Comparison of ENCODE assay signal across 20 cellular contexts in genomic region chr2:72027426-72028161, GRCh38.
DNase-seq lines count a peak whose midpoint lies in the region; ATAC-seq, FAIRE-seq and TF ChIP-seq lines count a peak whose summit lies in the region.
"Had no signal": no experiment of that assay in that cellular context is flagged by ENCODE, and none has a peak within 500 bp of the region (broad histone marks: within the 10 kb centered on the region; RNA-seq: fewer than 3 reads in every experiment).

No MANE protein-coding gene starts in this region.

- no peaks in the 10 kb centered on the region for H3K9me1 ChIP-seq in keratinocyte (ENCODE audit: control insufficient read depth, extremely low read depth, insufficient read depth, low read length)

- intact Hi-C loops in activated CD8-positive, alpha-beta T cell treated with anti-CD3 and anti-CD28 coated beads for 36 hours (cut with micrococcal nuclease): no loop called here

- H3K9me3 ChIP-seq in keratinocyte (ENCODE audit: control insufficient read depth, low read depth, low read length) (no peaks in the 10 kb centered on the region), SK-N-SH (no peaks in the 10 kb centered on the region)
- no peaks in the 10 kb centered on the region for H3K9me3 ChIP-seq in CD8-positive, alpha-beta memory T cell (ENCODE audit: low read length)
- H3K9me3 ChIP-seq: A549 had no signal

- no peaks in the 10 kb centered on the region for H3K9me3 Mint-ChIP-seq in activated CD8-positive, alpha-beta T cell treated with anti-CD3 and anti-CD28 coated beads, Interleukin-2, amount 10 ng/mL, durations not matched to agents 7 days and 5 days (ENCODE audit: insufficient read depth)
- no peaks in the 10 kb centered on the region for H3K9me3 Mint-ChIP-seq in activated CD8-positive, alpha-beta T cell treated with anti-CD3 and anti-CD28 coated beads for 36 hours
- no peaks in the 10 kb centered on the region for H3K9me3 Mint-ChIP-seq in activated CD8-positive, alpha-beta memory T cell treated with anti-CD3 and anti-CD28 coated beads, Interleukin-2, amount 10 ng/mL, durations not matched to agents 7 days and 5 days (ENCODE audit: low read depth)
- no peaks in the 10 kb centered on the region for H3K9me3 Mint-ChIP-seq in type B pancreatic cell
- peaks cover 0 to 3% (median 0%) of the 10 kb centered on the region in 5 donors for H3K9me3 Mint-ChIP-seq in CD8-positive, alpha-beta memory T cell
- H3K9me3 Mint-ChIP-seq: effector memory CD8-positive, alpha-beta T cell had no signal

- H3K9ac ChIP-seq in keratinocyte (ENCODE audit: control insufficient read depth, extremely low read depth, insufficient read depth, low read length) (no peak overlapping the region), SK-N-SH (no peak overlapping the region)

- dilution Hi-C loops in keratinocyte (cut with MboI; ENCODE audit: extremely low pct_ligation_motif_present, low sequenced_read_pairs): no loop called here

- H3K36me3 Mint-ChIP-seq in activated CD8-positive, alpha-beta T cell treated with anti-CD3 and anti-CD28 coated beads, Interleukin-2, amount 10 ng/mL, durations not matched to agents 7 days and 5 days (ENCODE audit: low read depth): no peaks in the 10 kb centered on the region
- H3K36me3 Mint-ChIP-seq in activated CD8-positive, alpha-beta T cell treated with anti-CD3 and anti-CD28 coated beads for 36 hours (ENCODE audit: low read depth): no peaks in the 10 kb centered on the region
- no peaks in the 10 kb centered on the region for H3K36me3 Mint-ChIP-seq in activated CD8-positive, alpha-beta memory T cell treated with anti-CD3 and anti-CD28 coated beads, Interleukin-2, amount 10 ng/mL, durations not matched to agents 7 days and 5 days
- H3K36me3 Mint-ChIP-seq in type B pancreatic cell: no peaks in the 10 kb centered on the region
- no peaks in the 10 kb centered on the region for H3K36me3 Mint-ChIP-seq in CD8-positive, alpha-beta memory T cell
- H3K36me3 Mint-ChIP-seq: brain had no signal

- peaks cover 37% of the 10 kb centered on the region for H3K4me1 ChIP-seq in keratinocyte (ENCODE audit: control insufficient read depth, extremely low read depth, insufficient read depth, low read length)
- H3K4me1 ChIP-seq in SK-N-SH (ENCODE audit: control insufficient read depth in 1 of 2, insufficient read depth in 2 of 2, low read depth in 1 of 2, low read length in 1 of 2): no peaks in the 10 kb centered on the region
- H3K4me1 ChIP-seq in CD8-positive, alpha-beta memory T cell (ENCODE audit: insufficient read depth, low read length): no peaks in the 10 kb centered on the region
- H3K4me1 ChIP-seq: A549 had no signal

- CTCF ChIA-PET in activated CD8-positive, alpha-beta T cell treated with anti-CD3 and anti-CD28 coated beads, Interleukin-2, amount 10 ng/mL, durations not matched to agents 7 days and 5 days (lab: Charles Lee): no interaction called here
- CTCF ChIA-PET in activated CD8-positive, alpha-beta T cell treated with anti-CD3 and anti-CD28 coated beads for 36 hours (lab: Charles Lee): no interaction called here
- CTCF ChIA-PET in activated CD8-positive, alpha-beta memory T cell treated with anti-CD3 and anti-CD28 coated beads, Interleukin-2, amount 10 ng/mL, durations not matched to agents 7 days and 5 days (lab: Charles Lee): no interaction called here
- CTCF ChIA-PET in SK-N-SH (lab: Yijun Ruan, JAX): no interaction called here
- CTCF ChIA-PET in CD8-positive, alpha-beta memory T cell (lab: Charles Lee): no interaction called here

- H4K20me1 ChIP-seq in keratinocyte (ENCODE audit: control insufficient read depth, extremely low read depth, insufficient read depth, low read length) (no peaks in the 10 kb centered on the region), SK-N-SH (ENCODE audit: insufficient read depth) (no peaks in the 10 kb centered on the region)

- H3K27me3 ChIP-seq in keratinocyte (ENCODE audit: control insufficient read depth, extremely low read depth, insufficient read depth, low read length) (no peaks in the 10 kb centered on the region), SK-N-SH (ENCODE audit: insufficient read depth) (no peaks in the 10 kb centered on the region; the same call in 1 of the 2 replicates)
- no peaks in the 10 kb centered on the region for H3K27me3 ChIP-seq in CD8-positive, alpha-beta memory T cell (ENCODE audit: insufficient read depth, low read length, poor library complexity, severe bottlenecking)

- no peak for TF ChIP-seq RAD21 in SK-N-SH (IDR thresholded peaks at IDR 0.05; ENCODE audit: low read length)

- no peaks in the 10 kb centered on the region for H3K27me3 Mint-ChIP-seq in activated CD8-positive, alpha-beta T cell treated with anti-CD3 and anti-CD28 coated beads, Interleukin-2, amount 10 ng/mL, durations not matched to agents 7 days and 5 days (ENCODE audit: low read depth)
- H3K27me3 Mint-ChIP-seq in activated CD8-positive, alpha-beta T cell treated with anti-CD3 and anti-CD28 coated beads for 36 hours: no peaks in the 10 kb centered on the region
- no peaks in the 10 kb centered on the region for H3K27me3 Mint-ChIP-seq in activated CD8-positive, alpha-beta memory T cell treated with anti-CD3 and anti-CD28 coated beads, Interleukin-2, amount 10 ng/mL, durations not matched to agents 7 days and 5 days
- H3K27me3 Mint-ChIP-seq in type B pancreatic cell: peaks cover 7% of the 10 kb centered on the region
- H3K27me3 Mint-ChIP-seq in CD8-positive, alpha-beta memory T cell: peaks cover 0 to 3% of the 10 kb centered on the region in 2 donors

- no peaks in the 10 kb centered on the region for H3K4me1 Mint-ChIP-seq in activated CD8-positive, alpha-beta T cell treated with anti-CD3 and anti-CD28 coated beads, Interleukin-2, amount 10 ng/mL, durations not matched to agents 7 days and 5 days (ENCODE audit: low read depth)
- H3K4me1 Mint-ChIP-seq in activated CD8-positive, alpha-beta T cell treated with anti-CD3 and anti-CD28 coated beads for 36 hours (ENCODE audit: low read depth): no peaks in the 10 kb centered on the region
- H3K4me1 Mint-ChIP-seq in activated CD8-positive, alpha-beta memory T cell treated with anti-CD3 and anti-CD28 coated beads, Interleukin-2, amount 10 ng/mL, durations not matched to agents 7 days and 5 days: no peaks in the 10 kb centered on the region
- H3K4me1 Mint-ChIP-seq in type B pancreatic cell (ENCODE audit: unreplicated experiment): no peaks in the 10 kb centered on the region
- no peaks in the 10 kb centered on the region for H3K4me1 Mint-ChIP-seq in CD8-positive, alpha-beta memory T cell
- H3K4me1 Mint-ChIP-seq: brain had no signal

- no peaks in the 10 kb centered on the region for H3F3A ChIP-seq in SK-N-SH (replicated peaks; ENCODE audit: insufficient read depth)

- peak; percentile 5 for DNase-seq in activated CD8-positive, alpha-beta T cell treated with anti-CD3 and anti-CD28 coated beads, Interleukin-2, amount 10 ng/mL, durations not matched to agents 7 days and 5 days
- no peak for DNase-seq in activated CD8-positive, alpha-beta T cell treated with anti-CD3 and anti-CD28 coated beads for 36 hours
- DNase-seq in activated CD8-positive, alpha-beta memory T cell treated with anti-CD3 and anti-CD28 coated beads, Interleukin-2, amount 10 ng/mL, durations not matched to agents 7 days and 5 days: peak; percentile 28
- peak; percentile 61 for DNase-seq in keratinocyte (ENCODE audit: low read depth, low spot score)
- DNase-seq in type B pancreatic cell (ENCODE audit: extremely low spot score, unreplicated experiment): peak; percentile 56
- DNase-seq in SK-N-SH: no peak
- no peak for DNase-seq in CD8-positive, alpha-beta memory T cell
- DNase-seq: activated CD4-positive, alpha-beta T cell treated with anti-CD3 and anti-CD28 coated beads for 4 hours; activated naive CD4-positive, alpha-beta T cell treated with Interleukin-2 at 50 U/mL for 16 hours; Calu3; effector memory CD8-positive, alpha-beta T cell; HCEC 1CT; NCI-H146; NCI-H510A; retina; stimulated activated naive CD4-positive, alpha-beta T cell had no signal

- H3K27ac ChIP-seq in keratinocyte (ENCODE audit: control insufficient read depth, insufficient read depth, low read length): peak overlapping the region; percentile 52
- no peak overlapping the region for H3K27ac ChIP-seq in SK-N-SH (ENCODE audit: low read depth in 2 of 2, low read length in 1 of 2)
- no peak overlapping the region for H3K27ac ChIP-seq in CD8-positive, alpha-beta memory T cell (ENCODE audit: low read depth, low read length)
- H3K27ac ChIP-seq: A549 had no signal

- ATAC-seq in activated CD8-positive, alpha-beta T cell treated with anti-CD3 and anti-CD28 coated beads, Interleukin-2, amount 10 ng/mL, durations not matched to agents 7 days and 5 days: no peak
- ATAC-seq in activated CD8-positive, alpha-beta T cell treated with anti-CD3 and anti-CD28 coated beads for 36 hours: no peak
- no peak for ATAC-seq in activated CD8-positive, alpha-beta memory T cell treated with anti-CD3 and anti-CD28 coated beads, Interleukin-2, amount 10 ng/mL, durations not matched to agents 7 days and 5 days
- no peak for ATAC-seq in GM21717 (IDR thresholded peaks at IDR 0.05; ENCODE audit: unreplicated experiment)
- ATAC-seq: effector memory CD8-positive, alpha-beta T cell; Panc1 had no signal

- H3K27ac Mint-ChIP-seq in activated CD8-positive, alpha-beta T cell treated with anti-CD3 and anti-CD28 coated beads, Interleukin-2, amount 10 ng/mL, durations not matched to agents 7 days and 5 days: no peak overlapping the region
- H3K27ac Mint-ChIP-seq in activated CD8-positive, alpha-beta T cell treated with anti-CD3 and anti-CD28 coated beads for 36 hours: no peak overlapping the region
- no peak overlapping the region for H3K27ac Mint-ChIP-seq in activated CD8-positive, alpha-beta memory T cell treated with anti-CD3 and anti-CD28 coated beads, Interleukin-2, amount 10 ng/mL, durations not matched to agents 7 days and 5 days
- no peak overlapping the region for H3K27ac Mint-ChIP-seq in type B pancreatic cell
- H3K27ac Mint-ChIP-seq in CD8-positive, alpha-beta memory T cell: no peak overlapping the region
- H3K27ac Mint-ChIP-seq: brain; effector memory CD8-positive, alpha-beta T cell had no signal

- H2AFZ ChIP-seq in keratinocyte (ENCODE audit: control insufficient read depth, low read length) (no peak overlapping the region), SK-N-SH (ENCODE audit: low read depth) (no peak overlapping the region)

- H3K4me3 ChIP-seq in keratinocyte (ENCODE audit: control insufficient read depth in 2 of 3, extremely low read depth in 1 of 3, insufficient read depth in 2 of 3, low read depth in 1 of 3, low read length in 3 of 3) (no peak overlapping the region), SK-N-SH (ENCODE audit: low read depth in 2 of 2, low read length in 1 of 2) (no peak overlapping the region)
- H3K4me3 ChIP-seq in CD8-positive, alpha-beta memory T cell (ENCODE audit: low read length): no peak overlapping the region
- H3K4me3 ChIP-seq: A549 had no signal

- no peak overlapping the region for H3K4me3 Mint-ChIP-seq in activated CD8-positive, alpha-beta T cell treated with anti-CD3 and anti-CD28 coated beads, Interleukin-2, amount 10 ng/mL, durations not matched to agents 7 days and 5 days
- H3K4me3 Mint-ChIP-seq in activated CD8-positive, alpha-beta T cell treated with anti-CD3 and anti-CD28 coated beads for 36 hours: no peak overlapping the region
- H3K4me3 Mint-ChIP-seq in activated CD8-positive, alpha-beta memory T cell treated with anti-CD3 and anti-CD28 coated beads, Interleukin-2, amount 10 ng/mL, durations not matched to agents 7 days and 5 days: no peak overlapping the region
- H3K4me3 Mint-ChIP-seq in type B pancreatic cell: no peak overlapping the region
- no peak overlapping the region for H3K4me3 Mint-ChIP-seq in CD8-positive, alpha-beta memory T cell
- H3K4me3 Mint-ChIP-seq: brain; effector memory CD8-positive, alpha-beta T cell had no signal

- H3K36me3 ChIP-seq in keratinocyte (ENCODE audit: control insufficient read depth in 2 of 2, extremely low read depth in 1 of 2, insufficient read depth in 2 of 2, low read length in 2 of 2) (no peaks in the 10 kb centered on the region), SK-N-SH (replicated peaks in 1 of 2; ENCODE audit: control insufficient read depth in 1 of 2, insufficient read depth in 2 of 2, low read length in 1 of 2) (no peaks in the 10 kb centered on the region)
- H3K36me3 ChIP-seq in CD8-positive, alpha-beta memory T cell (ENCODE audit: insufficient read depth, low read length): no peaks in the 10 kb centered on the region

- H3K79me2 ChIP-seq in keratinocyte (ENCODE audit: control insufficient read depth, insufficient read depth, low read length): no peaks in the 10 kb centered on the region
- no peaks in the 10 kb centered on the region for H3K79me2 ChIP-seq in SK-N-SH (ENCODE audit: insufficient read depth)

- POLR2A ChIA-PET in activated CD8-positive, alpha-beta T cell treated with anti-CD3 and anti-CD28 coated beads, Interleukin-2, amount 10 ng/mL, durations not matched to agents 7 days and 5 days (lab: Charles Lee): no interaction called here
- POLR2A ChIA-PET in activated CD8-positive, alpha-beta T cell treated with anti-CD3 and anti-CD28 coated beads for 36 hours (lab: Charles Lee): no interaction called here
- POLR2A ChIA-PET in SK-N-SH (lab: Yijun Ruan, JAX): no interaction called here
- POLR2A ChIA-PET in CD8-positive, alpha-beta memory T cell (lab: Charles Lee): no interaction called here

- WGBS in SK-N-SH (ENCODE audit: low lambda C conversion rate): 46% methylated on average over 7 of the region's 13 CpGs

- TF ChIP-seq CTCF in activated CD8-positive, alpha-beta T cell treated with anti-CD3 and anti-CD28 coated beads for 36 hours (IDR thresholded peaks at IDR 0.05): no peak
- TF ChIP-seq CTCF in keratinocyte (optimal IDR thresholded peaks at IDR 0.05 in 1 of 3, IDR thresholded peaks at IDR 0.05 in 1 of 3, conservative IDR thresholded peaks at IDR 0.05 in 1 of 3; ENCODE audit: extremely low read depth in 1 of 3, insufficient read depth in 2 of 3, low read length in 3 of 3): peak in 1 of 3 experiments; percentile 35
- no peak for TF ChIP-seq CTCF in type B pancreatic cell (conservative IDR thresholded peaks at IDR 0.05)
- no peak for TF ChIP-seq CTCF in SK-N-SH (IDR thresholded peaks at IDR 0.05)

- H3K4me2 ChIP-seq in keratinocyte (ENCODE audit: control insufficient read depth, extremely low read depth, insufficient read depth, low read depth, low read length) (peak overlapping the region; percentile 20), SK-N-SH (no peak overlapping the region)
- H3K4me2 ChIP-seq: A549 had no signal

- no peak for TF ChIP-seq EP300 in SK-N-SH (IDR thresholded peaks at IDR 0.05; ENCODE audit: borderline replicate concordance in 1 of 2, low read depth in 1 of 2, low read length in 1 of 2)

- FAIRE-seq in keratinocyte (lab: Jason Lieb, UNC): peak; percentile 84
- FAIRE-seq: A549 had no signal

- no peaks in the 10 kb centered on the region for H3K9me2 ChIP-seq in SK-N-SH

Comparison
In these comparisons a context has a peak if more than half of its experiments do, and no peak if none do; other contexts are left out.
1. DNase-seq: peak in activated CD8-positive, alpha-beta T cell treated with anti-CD3 and anti-CD28 coated beads, Interleukin-2, amount 10 ng/mL, durations not matched to agents 7 days and 5 days (single experiment), activated CD8-positive, alpha-beta memory T cell treated with anti-CD3 and anti-CD28 coated beads, Interleukin-2, amount 10 ng/mL, durations not matched to agents 7 days and 5 days (single experiment), keratinocyte (single experiment) and type B pancreatic cell (single experiment); none in activated CD8-positive, alpha-beta T cell treated with anti-CD3 and anti-CD28 coated beads for 36 hours (single experiment), SK-N-SH (single experiment) and CD8-positive, alpha-beta memory T cell (0 of 5).